In the genomic region with DNA sequence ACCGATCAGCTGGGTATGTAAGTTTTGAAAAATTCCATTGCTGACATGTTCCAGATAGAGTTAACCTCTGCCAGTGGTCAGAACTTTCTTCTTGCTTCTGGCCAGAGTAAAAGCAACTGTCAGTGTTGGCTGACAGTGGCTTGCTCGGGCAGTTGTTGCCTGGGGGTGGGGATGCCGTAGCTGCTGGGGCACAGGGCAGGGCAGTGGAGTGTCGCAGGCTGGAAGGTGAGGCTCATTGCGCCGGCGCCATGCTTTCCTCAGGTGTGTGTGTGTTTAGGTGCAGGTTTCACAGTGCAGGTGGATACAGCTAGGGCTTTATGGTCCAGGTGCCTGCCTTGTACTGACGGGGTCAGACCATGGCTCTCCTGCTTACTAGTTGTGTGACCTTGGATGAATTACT, we compare ENCODE assay signal across 14 cellular contexts.
"Had no signal": no experiment of that assay in that cellular context is flagged by ENCODE, and none has a peak within 500 bp of the region (broad histone marks: within the 10 kb centered on the region; RNA-seq: fewer than 3 reads in every experiment).

No MANE protein-coding gene starts in this region.

- H3K27ac ChIP-seq: epithelial cell of prostate, gastroesophageal sphincter, left lung had no signal

- H3K9me3 Mint-ChIP-seq: activated CD4-positive, alpha-beta memory T cell treated with anti-CD3 and anti-CD28 coated beads, Interleukin-2, amount 10 ng/mL, durations not matched to agents 7 days and 5 days; activated T-cell treated with anti-CD3 and anti-CD28 coated beads, Interleukin-2, amount 50 U/mL, for 24 hours; natural killer cell treated with Interleukin-12 subunit alpha and Interleukin-12 subunit beta and Interleukin-15 and Interleukin-18, amount 100 ng/mL, for 72 hours; T-cell had no signal

- ATAC-seq: gastroesophageal sphincter, sciatic nerve, T-cell had no signal

- H3K4me3 ChIP-seq: gastroesophageal sphincter, left lung had no signal

- H3K36me3 Mint-ChIP-seq: natural killer cell treated with Interleukin-12 subunit alpha and Interleukin-12 subunit beta and Interleukin-15 and Interleukin-18, amount 100 ng/mL, for 72 hours had no signal

- H3K27ac Mint-ChIP-seq: activated CD4-positive, alpha-beta memory T cell treated with anti-CD3 and anti-CD28 coated beads, Interleukin-2, amount 10 ng/mL, durations not matched to agents 7 days and 5 days; activated T-cell treated with anti-CD3 and anti-CD28 coated beads, Interleukin-2, amount 50 U/mL, for 24 hours; natural killer cell treated with Interleukin-12 subunit alpha and Interleukin-12 subunit beta and Interleukin-15 and Interleukin-18, amount 100 ng/mL, for 72 hours; progenitor cell of endocrine pancreas; T-cell had no signal

- H3K4me1 ChIP-seq: gastroesophageal sphincter had no signal

- H3K27me3 Mint-ChIP-seq: activated CD4-positive, alpha-beta memory T cell treated with anti-CD3 and anti-CD28 coated beads, Interleukin-2, amount 10 ng/mL, durations not matched to agents 7 days and 5 days; activated T-cell treated with anti-CD3 and anti-CD28 coated beads, Interleukin-2, amount 50 U/mL, for 24 hours; natural killer cell treated with Interleukin-12 subunit alpha and Interleukin-12 subunit beta and Interleukin-15 and Interleukin-18, amount 100 ng/mL, for 72 hours; progenitor cell of endocrine pancreas; T-cell had no signal

- H3K9me3 ChIP-seq: left lung had no signal

- H3K4me1 Mint-ChIP-seq: activated CD4-positive, alpha-beta memory T cell treated with anti-CD3 and anti-CD28 coated beads, Interleukin-2, amount 10 ng/mL, durations not matched to agents 7 days and 5 days; T-cell had no signal

- DNase-seq: activated CD4-positive, alpha-beta memory T cell treated with anti-CD3 and anti-CD28 coated beads, Interleukin-2, amount 10 ng/mL, durations not matched to agents 7 days and 5 days; activated effector memory CD4-positive, alpha-beta T cell treated with Interleukin-2 at 50 U/mL for 16 hours; activated naive CD4-positive, alpha-beta T cell treated with anti-CD3 and anti-CD28 coated beads, Interleukin-2, amount 50 U/mL, for 16 hours; activated T-cell treated with anti-CD3 and anti-CD28 coated beads, Interleukin-2, amount 50 U/mL, for 24 hours; left lung; nucleus accumbens; stimulated activated CD4-positive, alpha-beta T cell treated with anti-CD3 and anti-CD28 coated beads, Interleukin-12 subunit alpha, Interleukin-12 subunit beta, amount 100 ng/mL, for 4 hours; stimulated activated CD4-positive, alpha-beta T cell treated with anti-CD3 and anti-CD28 coated beads, Interleukin-2, amount 100 ng/mL, for 24 hours; T-cell had no signal

- H3K27me3 ChIP-seq: gastroesophageal sphincter, left lung had no signal

- H3K4me3 Mint-ChIP-seq: activated CD4-positive, alpha-beta memory T cell treated with anti-CD3 and anti-CD28 coated beads, Interleukin-2, amount 10 ng/mL, durations not matched to agents 7 days and 5 days; activated T-cell treated with anti-CD3 and anti-CD28 coated beads, Interleukin-2, amount 50 U/mL, for 24 hours; natural killer cell treated with Interleukin-12 subunit alpha and Interleukin-12 subunit beta and Interleukin-15 and Interleukin-18, amount 100 ng/mL, for 72 hours; T-cell had no signal
